Comparison of ENCODE assay signal across 1 cellular context in genomic region chr11:14261094-14261493, GRCh38.
TF ChIP-seq lines count a peak whose summit lies in the region.

No MANE protein-coding gene starts in this region.

TF ChIP-seq in A549, 52 proteins besides CTCF, POLR2A, EP300 and RAD21 (continued from another document):
- TF ChIP-seq REST (IDR thresholded peaks at IDR 0.05) = no peak
